Comparison of ENCODE assay signal across 19 cellular contexts in genomic region chr1:14650951-14651350, GRCh38.
"Had no signal": no experiment of that assay in that cellular context is flagged by ENCODE, and none has a peak within 500 bp of the region (broad histone marks: within the 10 kb centered on the region; RNA-seq: fewer than 3 reads in every experiment).

No MANE protein-coding gene starts in this region.

- ATAC-seq: foreskin keratinocyte, left ventricle myocardium superior, mucosa of descending colon, upper lobe of right lung had no signal

- H3K27ac ChIP-seq: foreskin keratinocyte, prostate gland, spleen, thyroid gland, upper lobe of right lung had no signal

- H3K4me3 Mint-ChIP-seq: activated naive CD8-positive, alpha-beta T cell; activated T-cell treated with anti-CD3 and anti-CD28 coated beads, Interleukin-2, amount 50 U/mL, for 24 hours; nephron progenitor cell had no signal

- H3K9me3 ChIP-seq: mucosa of descending colon, prostate gland, thyroid gland, upper lobe of right lung had no signal

- H3K4me3 ChIP-seq: mucosa of descending colon, prostate gland, spleen, thyroid gland, upper lobe of right lung had no signal

- H3K36me3 Mint-ChIP-seq: activated naive CD8-positive, alpha-beta T cell had no signal

- H3K9me3 Mint-ChIP-seq: activated T-cell treated with anti-CD3 and anti-CD28 coated beads, Interleukin-2, amount 50 U/mL, for 24 hours; activated T-helper 2 cell treated with anti-CD3 and anti-CD28 coated beads, Interferon-gamma antibody, Interleukin-2, Interleukin-4, amounts not matched to agents 10 μg/mL and 5 μg/mL and 100 μg/mL, durations not matched to agents 14 hours and 24 hours and 36 hours had no signal

- H3K36me3 ChIP-seq: prostate gland, spleen, thyroid gland, upper lobe of right lung had no signal

- H3K27ac Mint-ChIP-seq: activated naive CD8-positive, alpha-beta T cell; activated T-cell treated with anti-CD3 and anti-CD28 coated beads, Interleukin-2, amount 50 U/mL, for 24 hours; activated T-helper 2 cell treated with anti-CD3 and anti-CD28 coated beads, Interferon-gamma antibody, Interleukin-2, Interleukin-4, amounts not matched to agents 10 μg/mL and 5 μg/mL and 100 μg/mL, durations not matched to agents 14 hours and 24 hours and 36 hours; nephron progenitor cell had no signal

- H3K4me1 ChIP-seq: foreskin keratinocyte, prostate gland had no signal

- H3K27me3 ChIP-seq: foreskin keratinocyte, spleen, thyroid gland, upper lobe of right lung had no signal

- DNase-seq: activated CD8-positive, alpha-beta memory T cell treated with anti-CD3 and anti-CD28 coated beads for 24 hours; activated CD8-positive, alpha-beta memory T cell treated with anti-CD3 and anti-CD28 coated beads, Interleukin-2, amount 50 U/mL, for 4 hours; activated naive CD4-positive, alpha-beta T cell; activated T-cell treated with anti-CD3 and anti-CD28 coated beads, Interleukin-2, amount 50 U/mL, for 24 hours; cortex of kidney; foreskin keratinocyte; left ventricle myocardium superior; mammary epithelial cell; mucosa of descending colon; nephron progenitor cell; spleen; stimulated activated CD4-positive, alpha-beta T cell treated with anti-CD3 and anti-CD28 coated beads, Interleukin-4, amount 100 ng/mL, for 24 hours; stimulated activated naive CD4-positive, alpha-beta T cell treated with Interleukin-2 at 50 U/mL for 16 hours; T-helper 9 cell; thyroid gland; upper lobe of right lung had no signal
